In genomic region chr4:2813446-2814405, GRCh38 we compare ENCODE assay signal across 9 cellular contexts. TPM values are rescaled to one million over a fixed set of nuclear protein-coding genes. Genes with fewer than 3 reads are reported as not detected.
DNase-seq lines count a peak whose midpoint lies in the region; ATAC-seq and TF ChIP-seq lines count a peak whose summit lies in the region.
"Had no signal": no experiment of that assay in that cellular context is flagged by ENCODE, and none has a peak within 500 bp of the region (broad histone marks: within the 10 kb centered on the region; RNA-seq: fewer than 3 reads in every experiment).

No MANE protein-coding gene starts in this region.

- peaks cover 39 to 79% (median 66%) of the 10 kb centered on the region in 4 donors for H3K4me1 Mint-ChIP-seq in naive thymus-derived CD8-positive, alpha-beta T cell
- peaks cover 37% of the 10 kb centered on the region for H3K4me1 Mint-ChIP-seq in chondrocyte (ENCODE audit: low read depth)

- peak overlapping the region; percentile 99 for H3K27ac ChIP-seq in BLaER1
- peak overlapping the region; percentile 62; the same call in 1 of the 2 replicates for H3K27ac ChIP-seq in HCT116 (ENCODE audit: low read depth, low read length)
- H3K27ac ChIP-seq in A673 (ENCODE audit: low read depth, low read length, poor library complexity, severe bottlenecking): no peak overlapping the region

- peaks cover 46% of the 10 kb centered on the region for H4K20me1 ChIP-seq in BLaER1
- H4K20me1 ChIP-seq in HCT116 (ENCODE audit: insufficient read depth): no peaks in the 10 kb centered on the region

- no peak for ATAC-seq in HCT116
- ATAC-seq in naive thymus-derived CD8-positive, alpha-beta T cell: no peak

- POLR2A ChIA-PET in HCT116 (lab: Charles Lee): no interaction called here
- POLR2A ChIA-PET in naive thymus-derived CD8-positive, alpha-beta T cell (lab: Charles Lee): interaction anchor here (0.5 to 8.4 kb wide), 12 partner anchors 8 to 150 kb away, joined by 3 to 91 read pairs (median 6); partner anchors contain the start of genes ADD1, GRK4 and NOP14
- POLR2A ChIA-PET in A673 (lab: Charles Lee; ENCODE audit: low non-redundant PET): no interaction called here

- DNase-seq in HCT116 (ENCODE audit: low read depth, low spot score) (no peak), adipocyte (ENCODE audit: low read depth) (no peak), chondrocyte (ENCODE audit: low spot score) (no peak), germinal center (ENCODE audit: low spot score) (no peak), A673 (ENCODE audit: low spot score) (no peak)
- DNase-seq in naive thymus-derived CD8-positive, alpha-beta T cell: no peak
- DNase-seq in stimulated activated CD8-positive, alpha-beta memory T cell treated with anti-CD3 and anti-CD28 coated beads, Interleukin-4, amount 100 ng/mL, for 48 hours: no peak
- DNase-seq: mammary epithelial cell had no signal

- no peak overlapping the region for H2AFZ ChIP-seq in HCT116 (ENCODE audit: low read depth, low read length, poor library complexity, severe bottlenecking)

- H3K36me3 Mint-ChIP-seq in naive thymus-derived CD8-positive, alpha-beta T cell: peaks cover 0 to 4% (median 0%) of the 10 kb centered on the region in 3 donors
- peaks cover 12% of the 10 kb centered on the region for H3K36me3 Mint-ChIP-seq in chondrocyte (ENCODE audit: low read depth)

- CTCF ChIA-PET in HCT116 (lab: Charles Lee) (no interaction called here), A673 (lab: Charles Lee) (no interaction called here)

- RAD21 ChIA-PET in HCT116 (lab: Charles Lee; ENCODE audit: low non-redundant PET in 1 of 2, low total read pairs in 2 of 2, uncharacterized antibody in 2 of 2, unreplicated experiment in 2 of 2): no interaction called here

- no peaks in the 10 kb centered on the region for H3K9me2 ChIP-seq in HCT116 (ENCODE audit: insufficient read depth)

- no peak for TF ChIP-seq RAD21 in HCT116 (IDR thresholded peaks at IDR 0.05; ENCODE audit: low read depth)

- H3K27me3 ChIP-seq in BLaER1 (peaks cover 16% of the 10 kb centered on the region), HCT116 (ENCODE audit: insufficient read depth, low read length) (no peaks in the 10 kb centered on the region), adipocyte (replicated peaks; ENCODE audit: control insufficient read depth, insufficient read depth, low read length) (no peaks in the 10 kb centered on the region), A673 (replicated peaks; ENCODE audit: insufficient read depth, low read depth, low read length, poor library complexity) (no peaks in the 10 kb centered on the region)

- intact Hi-C loops in HCT116 (cut with micrococcal nuclease): no loop called here
- intact Hi-C loops in A673 (cut with micrococcal nuclease; ENCODE audit: unreplicated experiment): no loop called here

- peaks cover 27% of the 10 kb centered on the region for H3K79me2 ChIP-seq in HCT116 (ENCODE audit: insufficient read depth, low read length)

- H3K27me3 Mint-ChIP-seq in naive thymus-derived CD8-positive, alpha-beta T cell: no peaks in the 10 kb centered on the region
- no peaks in the 10 kb centered on the region for H3K27me3 Mint-ChIP-seq in chondrocyte (ENCODE audit: low read depth)

- H3K4me1 ChIP-seq in BLaER1: peaks cover 89% of the 10 kb centered on the region
- peaks cover 20 to 43% of the 10 kb centered on the region in 2 experiments; a peak in 3 of 4 replicates for H3K4me1 ChIP-seq in HCT116 (ENCODE audit: control insufficient read depth in 1 of 2, insufficient read depth in 2 of 2, low read length in 2 of 2)
- peaks cover 18% of the 10 kb centered on the region for H3K4me1 ChIP-seq in adipocyte (ENCODE audit: control insufficient read depth, insufficient read depth, low read length)
- peaks cover 15% of the 10 kb centered on the region for H3K4me1 ChIP-seq in A673 (ENCODE audit: insufficient read depth, low read length, poor library complexity, severe bottlenecking)

- H3K36me3 ChIP-seq in BLaER1 (peaks cover 3% of the 10 kb centered on the region; the same call in 1 of the 2 replicates), HCT116 (ENCODE audit: control insufficient read depth in 1 of 2, insufficient read depth in 2 of 2, low read length in 2 of 2) (no peaks in the 10 kb centered on the region), adipocyte (ENCODE audit: control insufficient read depth, insufficient read depth, low read length, severe bottlenecking) (peaks cover 4% of the 10 kb centered on the region), A673 (ENCODE audit: insufficient read depth, low read length, poor library complexity, severe bottlenecking) (no peaks in the 10 kb centered on the region)

- H3K9me3 ChIP-seq in BLaER1: no peaks in the 10 kb centered on the region
- H3K9me3 ChIP-seq in HCT116 (ENCODE audit: control insufficient read depth in 1 of 2, insufficient read depth in 1 of 2, low read depth in 1 of 2, low read length in 2 of 2): no peaks in the 10 kb centered on the region
- peaks cover 7% of the 10 kb centered on the region for H3K9me3 ChIP-seq in adipocyte (ENCODE audit: control insufficient read depth, low read length)
- peaks cover 8% of the 10 kb centered on the region for H3K9me3 ChIP-seq in A673 (ENCODE audit: low read depth, low read length, poor library complexity, severe bottlenecking)

- BruUV-seq in HCT116 (replicated peaks; lab: Mats Ljungman, UMichigan): no TSS peak
- no TSS peak for BruUV-seq in A673 (replicated peaks; lab: Mats Ljungman, UMichigan)

- H3K27ac Mint-ChIP-seq in naive thymus-derived CD8-positive, alpha-beta T cell: peak overlapping the region; percentile 26 to 100 (median 90)
- no peak overlapping the region for H3K27ac Mint-ChIP-seq in chondrocyte (ENCODE audit: unreplicated experiment)

- no peak for TF ChIP-seq POLR2A in HCT116 (IDR thresholded peaks at IDR 0.05; ENCODE audit: borderline replicate concordance, extremely low read depth, insufficient read depth, insufficient read length)

- H3K9me3 Mint-ChIP-seq in naive thymus-derived CD8-positive, alpha-beta T cell: no peaks in the 10 kb centered on the region
- H3K9me3 Mint-ChIP-seq in chondrocyte (ENCODE audit: low read depth): peaks cover 11% of the 10 kb centered on the region

- H3K9ac ChIP-seq in BLaER1 (peak overlapping the region; percentile 87), HCT116 (ENCODE audit: low read length) (peak overlapping the region; percentile 72; the same call in 1 of the 2 replicates), adipocyte (ENCODE audit: low read length) (no peak overlapping the region)

- H3K4me3 ChIP-seq in BLaER1: peak overlapping the region; percentile 66
- H3K4me3 ChIP-seq in HCT116 (replicated peaks in 1 of 2; ENCODE audit: low read depth in 1 of 2, low read length in 2 of 2): peak overlapping the region; percentile 54 to 60; a peak in 3 of 4 replicates
- peak overlapping the region; percentile 72 for H3K4me3 ChIP-seq in adipocyte (ENCODE audit: low read length)
- H3K4me3 ChIP-seq in A673 (ENCODE audit: low read depth, low read length, poor library complexity, severe bottlenecking): no peak overlapping the region

- H3K4me3 Mint-ChIP-seq in naive thymus-derived CD8-positive, alpha-beta T cell: peak overlapping the region; percentile 77 to 100 (median 92)
- no peak overlapping the region for H3K4me3 Mint-ChIP-seq in chondrocyte (ENCODE audit: unreplicated experiment)

- H3K4me2 ChIP-seq in BLaER1: peak overlapping the region; percentile 98
- H3K4me2 ChIP-seq in HCT116 (ENCODE audit: low read length): peak overlapping the region; percentile 71

- no peak for TF ChIP-seq CTCF in HCT116 (IDR thresholded peaks at IDR 0.05 in 2 of 3, conservative IDR thresholded peaks at IDR 0.05 in 1 of 3; ENCODE audit: borderline replicate concordance in 1 of 3, insufficient read depth in 1 of 3, low read depth in 2 of 3, low read length in 2 of 3)
- no peak for TF ChIP-seq CTCF in chondrocyte (IDR thresholded peaks at IDR 0.05)
- no peak for TF ChIP-seq CTCF in A673 (conservative IDR thresholded peaks at IDR 0.05; ENCODE audit: low read depth, low read length)

TF ChIP-seq in HCT116, 20 proteins besides CTCF, POLR2A, EP300 and RAD21 (continues in another document):
- TF ChIP-seq REST (IDR thresholded peaks at IDR 0.05; ENCODE audit: low read depth): no peak

RNA-seq across cellular contexts. Expression of gene SH3BP2, which starts 20.8 kb away (rescaled TPM):
- total RNA-seq in HCT116 (2021; ENCODE audit: unreplicated experiment): 52.8 TPM
- 21.4 and 22.2 TPM in 2 replicates for polyA plus RNA-seq in HCT116 (2012)
- 10 to 100 TPM; 27.8 to 28.3 TPM for total RNA-seq in naive thymus-derived CD8-positive, alpha-beta T cell
- 10 to 100 TPM in 1 of 3 donors, 1 to 10 TPM in 2; 4.8 to 10.8 (median 5.4) TPM for polyA plus RNA-seq in naive thymus-derived CD8-positive, alpha-beta T cell
- 50.1 to 63.1 TPM (median 59.8 TPM) in 3 replicates for total RNA-seq in chondrocyte
- total RNA-seq in A673 (2021): 34.4 and 37.7 TPM in 2 replicates

RNA-seq across cellular contexts. Expression of gene ADD1, which starts 29.9 kb away (rescaled TPM):
- total RNA-seq in HCT116 (2021; ENCODE audit: unreplicated experiment) (139 TPM), chondrocyte (240 to 269 TPM (median 256 TPM) in 3 replicates), A673 (2021) (232 and 237 TPM in 2 replicates)
- 99.5 and 110 TPM in 2 replicates for polyA plus RNA-seq in HCT116 (2012)
- total RNA-seq in naive thymus-derived CD8-positive, alpha-beta T cell: 100 to 1,000 TPM; 302 to 309 TPM
- polyA plus RNA-seq in naive thymus-derived CD8-positive, alpha-beta T cell: 100 to 1,000 TPM; 129 to 151 (median 150) TPM

RNA-seq across cellular contexts. Expression of gene TNIP2, which starts 57.6 kb away (rescaled TPM):
- 41.0 TPM for total RNA-seq in HCT116 (2021; ENCODE audit: unreplicated experiment)
- 44.4 and 46.7 TPM in 2 replicates for polyA plus RNA-seq in HCT116 (2012)
- 10 to 100 TPM; 48.1 to 48.4 TPM for total RNA-seq in naive thymus-derived CD8-positive, alpha-beta T cell
- polyA plus RNA-seq in naive thymus-derived CD8-positive, alpha-beta T cell: 10 to 100 TPM; 34.2 to 52.5 (median 43.5) TPM
- 23.3 to 30.7 TPM (median 29.0 TPM) in 3 replicates for total RNA-seq in chondrocyte
- 31.9 and 32.5 TPM in 2 replicates for total RNA-seq in A673 (2021)
